1 cellular context compared by ENCODE assay signal in genomic region chr6:109455502-109456282, GRCh38.
TF ChIP-seq lines count a peak whose summit lies in the region.

Gene MICAL1 (minus strand): TSS chr6:109455772. CDS start chr6:109454196, 1,576 bp downstream.

TF ChIP-seq in HEK293, 187 proteins besides CTCF, POLR2A, EP300 and RAD21 (continued from another document):
- TF ChIP-seq ZBTB26 (tag by site-specific recombination; optimal IDR thresholded peaks at IDR 0.05): peak; percentile 85
- peak; percentile 46 for TF ChIP-seq KLF17 (tag by site-specific recombination; IDR thresholded peaks at IDR 0.05)
- no peak for TF ChIP-seq ZNF529 (tag by site-specific recombination; IDR thresholded peaks at IDR 0.05; ENCODE audit: insufficient replicate concordance)
- TF ChIP-seq KLF7 (tag by site-specific recombination; IDR thresholded peaks at IDR 0.05; ENCODE audit: borderline replicate concordance): peak; percentile 77
- TF ChIP-seq ZNF843 (tag by site-specific recombination; IDR thresholded peaks at IDR 0.05): peak; percentile 50; the same call in 1 of the 2 replicates
- TF ChIP-seq BCL11B (tag by site-specific recombination; IDR thresholded peaks at IDR 0.05; ENCODE audit: low read depth): no peak
- no peak for TF ChIP-seq ZNF248 (tag by site-specific recombination; IDR thresholded peaks at IDR 0.05)
- TF ChIP-seq KLF9 (tag by site-specific recombination; IDR thresholded peaks at IDR 0.05; ENCODE audit: low read depth): peak; percentile 90
- TF ChIP-seq PATZ1 (tag by site-specific recombination; IDR thresholded peaks at IDR 0.05): peak; percentile 86
- TF ChIP-seq PRDM4 (tag by site-specific recombination; IDR thresholded peaks at IDR 0.05): 0 out of 2 replicates have a peak, but pooled peaks have one; percentile 17
- peak; percentile 52; the same call in 1 of the 2 replicates for TF ChIP-seq PRDM10 (tag by site-specific recombination; IDR thresholded peaks at IDR 0.05)
- TF ChIP-seq ZSCAN30 (tag by site-specific recombination; IDR thresholded peaks at IDR 0.05): peak; percentile 32; the same call in 1 of the 2 replicates
- TF ChIP-seq ZNF169 (tag by site-specific recombination; IDR thresholded peaks at IDR 0.05): 0 out of 2 replicates have a peak, but pooled peaks have one; percentile 40
- peak; percentile 41; the same call in 1 of the 2 replicates for TF ChIP-seq KLF16 (tag by site-specific recombination; IDR thresholded peaks at IDR 0.05)
- peak; percentile 24; the same call in 1 of the 2 replicates for TF ChIP-seq ZNF692 (tag by site-specific recombination; IDR thresholded peaks at IDR 0.05)
- TF ChIP-seq ZNF561 (tag by site-specific recombination; IDR thresholded peaks at IDR 0.05; ENCODE audit: borderline replicate concordance): peak; percentile 55
- peak; percentile 56 for TF ChIP-seq ZNF76 (tag by site-specific recombination; IDR thresholded peaks at IDR 0.05; ENCODE audit: borderline replicate concordance, low read depth)
